ENCODE assay signal across 25 cellular contexts in genomic region chr4:47017081-47017480, GRCh38. TPM values are rescaled to one million over a fixed set of nuclear protein-coding genes. Genes with fewer than 3 reads are reported as not detected.
"Had no signal": no experiment of that assay in that cellular context is flagged by ENCODE, and none has a peak within 500 bp of the region (broad histone marks: within the 10 kb centered on the region; RNA-seq: fewer than 3 reads in every experiment).

No MANE protein-coding gene starts in this region.

- H3K27me3 Mint-ChIP-seq: activated B cell treated with CpG ODN at 0.5 μM for 24 hours; activated CD4-positive, alpha-beta T cell treated with anti-CD3 and anti-CD28 coated beads, Interleukin-2, amount 10 ng/mL, durations not matched to agents 24 days and 14 days; T-helper 17 cell had no signal

- H3K9ac ChIP-seq: KMS-11 had no signal

- ATAC-seq: activated naive CD8-positive, alpha-beta T cell treated with anti-CD3 and anti-CD28 coated beads, Interleukin-2, amount 50 U/mL, for 24 hours; activated T-cell treated with anti-CD3 and anti-CD28 coated beads, Interleukin-2, amount 50 U/mL, for 4 hours; T-helper 17 cell had no signal

- H3K27ac Mint-ChIP-seq: activated B cell treated with CpG ODN at 0.5 μM for 24 hours; activated CD4-positive, alpha-beta memory T cell treated with anti-CD3 and anti-CD28 coated beads for 36 hours; activated CD4-positive, alpha-beta T cell treated with anti-CD3 and anti-CD28 coated beads, Interleukin-2, amount 10 ng/mL, durations not matched to agents 24 days and 14 days; activated naive CD4-positive, alpha-beta T cell treated with anti-CD3 and anti-CD28 coated beads, Interleukin-2, amount 50 U/mL, for 72 hours; activated naive CD8-positive, alpha-beta T cell treated with anti-CD3 and anti-CD28 coated beads, Interleukin-2, amount 50 U/mL, for 24 hours; T-helper 17 cell had no signal

- H3K9me3 Mint-ChIP-seq: activated CD4-positive, alpha-beta memory T cell treated with anti-CD3 and anti-CD28 coated beads for 36 hours; activated CD4-positive, alpha-beta T cell treated with anti-CD3 and anti-CD28 coated beads, Interleukin-2, amount 10 ng/mL, durations not matched to agents 24 days and 14 days; activated naive CD8-positive, alpha-beta T cell treated with anti-CD3 and anti-CD28 coated beads, Interleukin-2, amount 50 U/mL, for 24 hours had no signal

- H3K4me1 Mint-ChIP-seq: activated B cell treated with CpG ODN at 0.5 μM for 24 hours; activated CD4-positive, alpha-beta T cell treated with anti-CD3 and anti-CD28 coated beads, Interleukin-2, amount 10 ng/mL, durations not matched to agents 24 days and 14 days; activated naive CD8-positive, alpha-beta T cell treated with anti-CD3 and anti-CD28 coated beads, Interleukin-2, amount 50 U/mL, for 24 hours had no signal

- H3K36me3 ChIP-seq: brain microvascular endothelial cell, cardiac muscle cell had no signal

- H3K27me3 ChIP-seq: brain microvascular endothelial cell, cardiac muscle cell had no signal

- H3K4me2 ChIP-seq: KMS-11 had no signal

- H3K4me3 ChIP-seq: cardiac muscle cell had no signal

- DNase-seq: activated B cell treated with CpG ODN at 0.5 μM for 24 hours; activated CD4-positive, alpha-beta memory T cell treated with anti-CD3 and anti-CD28 coated beads for 36 hours; activated CD4-positive, alpha-beta T cell treated with anti-CD3 and anti-CD28 coated beads for 1 hour; activated CD4-positive, alpha-beta T cell treated with anti-CD3 and anti-CD28 coated beads, Interleukin-2, amount 10 ng/mL, durations not matched to agents 24 days and 14 days; activated CD8-positive, alpha-beta memory T cell treated with anti-CD3 and anti-CD28 coated beads for 24 hours; activated effector memory CD4-positive, alpha-beta T cell treated with anti-CD3 and anti-CD28 coated beads, Interleukin-2, amount 50 U/mL, for 16 hours; activated naive CD4-positive, alpha-beta T cell treated with Interleukin-2 at 50 U/mL for 16 hours; activated naive CD8-positive, alpha-beta T cell treated with anti-CD3 and anti-CD28 coated beads, Interleukin-2, amount 50 U/mL, for 24 hours; activated T-cell treated with anti-CD3 and anti-CD28 coated beads, Interleukin-2, amount 50 U/mL, for 4 hours; amygdala; MM.1S; NCI-H1105; NCI-H1436; NCI-H187; NCI-H2081; NCI-H510A treated with DMSO at 0.1 percent for 48 hours; NCI-H69; SHP77 treated with DMSO at 0.1 percent for 48 hours; T-helper 17 cell; T-helper 9 cell had no signal

- H3K4me3 Mint-ChIP-seq: activated B cell treated with CpG ODN at 0.5 μM for 24 hours; activated CD4-positive, alpha-beta memory T cell treated with anti-CD3 and anti-CD28 coated beads for 36 hours; activated CD4-positive, alpha-beta T cell treated with anti-CD3 and anti-CD28 coated beads, Interleukin-2, amount 10 ng/mL, durations not matched to agents 24 days and 14 days; activated naive CD8-positive, alpha-beta T cell treated with anti-CD3 and anti-CD28 coated beads, Interleukin-2, amount 50 U/mL, for 24 hours; activated T-cell treated with anti-CD3 and anti-CD28 coated beads, Interleukin-2, amount 50 U/mL, for 4 hours; T-helper 17 cell had no signal

- H3K36me3 Mint-ChIP-seq: activated CD4-positive, alpha-beta memory T cell treated with anti-CD3 and anti-CD28 coated beads for 36 hours; activated naive CD4-positive, alpha-beta T cell treated with anti-CD3 and anti-CD28 coated beads, Interleukin-2, amount 50 U/mL, for 72 hours had no signal

- H3K27ac ChIP-seq: brain microvascular endothelial cell, cardiac muscle cell, KMS-11 had no signal

RNA-seq across cellular contexts. Expression of gene GABRB1, which starts 14.3 kb away (rescaled TPM):
- total RNA-seq: activated B cell treated with CpG ODN at 0.5 μM for 24 hours; activated CD4-positive, alpha-beta memory T cell treated with anti-CD3 and anti-CD28 coated beads for 36 hours; activated CD4-positive, alpha-beta T cell treated with anti-CD3 and anti-CD28 coated beads, Interleukin-2, amount 10 ng/mL, durations not matched to agents 24 days and 14 days; activated naive CD4-positive, alpha-beta T cell treated with anti-CD3 and anti-CD28 coated beads, Interleukin-2, amount 50 U/mL, for 72 hours; activated T-cell treated with anti-CD3 and anti-CD28 coated beads, Interleukin-2, amount 50 U/mL, for 4 hours; SK-MEL-5; T-helper 17 cell had no signal

RNA-seq across cellular contexts. Expression of gene GABRA4, which starts 23.7 kb away (rescaled TPM):
- total RNA-seq: activated B cell treated with CpG ODN at 0.5 μM for 24 hours; activated CD4-positive, alpha-beta memory T cell treated with anti-CD3 and anti-CD28 coated beads for 36 hours; activated CD4-positive, alpha-beta T cell treated with anti-CD3 and anti-CD28 coated beads, Interleukin-2, amount 10 ng/mL, durations not matched to agents 24 days and 14 days; activated naive CD4-positive, alpha-beta T cell treated with anti-CD3 and anti-CD28 coated beads, Interleukin-2, amount 50 U/mL, for 72 hours; activated T-cell treated with anti-CD3 and anti-CD28 coated beads, Interleukin-2, amount 50 U/mL, for 4 hours; SK-MEL-5; T-helper 17 cell had no signal
